ENCODE assay signal across 1 cellular context in the genomic region with DNA sequence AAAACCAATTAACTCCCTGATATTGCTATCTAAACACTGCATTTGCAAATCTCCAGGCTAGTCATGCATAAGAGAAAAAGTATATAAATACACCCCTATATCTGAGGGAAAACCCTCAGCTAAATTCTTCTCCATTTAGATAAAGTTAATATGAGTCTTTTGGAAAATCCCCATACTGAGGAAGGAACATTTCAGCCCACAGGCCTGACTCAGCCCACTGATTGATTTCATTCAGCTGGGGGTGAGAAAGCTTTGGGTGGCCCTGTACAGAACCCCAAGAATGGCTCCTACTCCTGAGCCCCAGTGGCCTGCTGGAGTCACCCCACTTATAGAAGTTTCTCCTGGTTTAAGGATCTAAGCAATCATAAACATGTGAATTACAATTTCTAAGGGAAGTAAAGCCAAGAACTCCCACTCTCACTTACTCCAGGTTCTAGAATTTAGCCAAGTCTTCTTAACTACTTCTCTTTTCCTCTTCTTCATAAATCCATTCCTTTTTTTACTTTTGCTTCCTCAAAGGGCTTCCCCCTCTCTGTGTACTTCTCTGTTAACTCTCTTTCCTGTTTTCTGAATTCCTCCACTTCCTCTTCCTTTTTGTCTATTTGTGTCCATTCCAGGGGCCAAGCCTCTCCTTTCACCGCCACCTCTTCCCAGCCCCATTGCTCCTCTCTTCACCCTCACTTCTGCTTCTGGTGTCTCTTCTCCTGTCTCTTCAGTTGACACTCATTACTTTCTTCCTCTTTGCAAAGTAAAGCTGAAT.
TF ChIP-seq lines count a peak whose summit lies in the region.

No MANE protein-coding gene starts in this region.

TF ChIP-seq in GM23338, 12 proteins besides CTCF, POLR2A, EP300 and RAD21 (continued from another document):
- TF ChIP-seq ZNF462 (CRISPR knock-in tag; IDR thresholded peaks at IDR 0.05): no peak
- TF ChIP-seq POLR2AphosphoS5 (IDR thresholded peaks at IDR 0.05; ENCODE audit: low read depth): no peak
- no peak for TF ChIP-seq ZNF331 (CRISPR knock-in tag; IDR thresholded peaks at IDR 0.05; ENCODE audit: low read depth)
- no peak for TF ChIP-seq STAT1 (IDR thresholded peaks at IDR 0.05; ENCODE audit: unreplicated experiment)
- TF ChIP-seq, protein P1, sequence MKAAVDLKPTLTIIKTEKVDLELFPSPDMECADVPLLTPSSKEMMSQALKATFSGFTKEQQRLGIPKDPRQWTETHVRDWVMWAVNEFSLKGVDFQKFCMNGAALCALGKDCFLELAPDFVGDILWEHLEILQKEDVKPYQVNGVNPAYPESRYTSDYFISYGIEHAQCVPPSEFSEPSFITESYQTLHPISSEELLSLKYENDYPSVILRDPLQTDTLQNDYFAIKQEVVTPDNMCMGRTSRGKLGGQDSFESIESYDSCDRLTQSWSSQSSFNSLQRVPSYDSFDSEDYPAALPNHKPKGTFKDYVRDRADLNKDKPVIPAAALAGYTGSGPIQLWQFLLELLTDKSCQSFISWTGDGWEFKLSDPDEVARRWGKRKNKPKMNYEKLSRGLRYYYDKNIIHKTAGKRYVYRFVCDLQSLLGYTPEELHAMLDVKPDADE (IDR thresholded peaks at IDR 0.05): no peak
- TF ChIP-seq EZH2phosphoT487 (IDR thresholded peaks at IDR 0.05; ENCODE audit: unreplicated experiment): no peak
- TF ChIP-seq EZH2 (IDR thresholded peaks at IDR 0.05; ENCODE audit: low read depth, unreplicated experiment): no peak
- no peak for TF ChIP-seq CREB1 (CRISPR knock-in tag; IDR thresholded peaks at IDR 0.05; ENCODE audit: low read depth)
